8 cellular contexts compared by ENCODE assay signal in genomic region chr9:69035438-69036316, GRCh38. TPM values are rescaled to one million over a fixed set of nuclear protein-coding genes. Genes with fewer than 3 reads are reported as not detected.
A peak's percentile ranks its signal among the peaks of the same experiment; 100 is the strongest.
DNase-seq lines count a peak whose midpoint lies in the region; ATAC-seq and TF ChIP-seq lines count a peak whose summit lies in the region.

FXN (plus strand) TSS chr9:69035752; CDS start chr9:69035783, 31 bp downstream.

- H3K9me2 ChIP-seq in Loucy (replicated peaks; ENCODE audit: low read depth, low read length): no peaks in the 10 kb centered on the region

- H3F3A ChIP-seq in Loucy (ENCODE audit: low read depth): no peaks in the 10 kb centered on the region

- peak within 1 kb of the TSS; percentile 87 for H2AFZ ChIP-seq in Loucy (ENCODE audit: low read length)

- peaks cover 4% of the 10 kb centered on the region for H4K20me1 ChIP-seq in Loucy (ENCODE audit: insufficient read depth, low read length, poor library complexity, severe bottlenecking)

- peak; percentile 90 for DNase-seq in GM06990 (ENCODE audit: extremely low read depth, insufficient read length)
- DNase-seq in H7: peak; percentile 94
- peak; percentile 29 to 75 for DNase-seq in SW 1271 (lab: John Stamatoyannopoulos, UW)
- peak; percentile 60 for DNase-seq in activated naive CD8-positive, alpha-beta T cell treated with anti-CD3 and anti-CD28 coated beads, Interleukin-2, amount 50 U/mL, for 16 hours (ENCODE audit: low read depth, low spot score)
- peak; percentile 86 to 90 for DNase-seq in cardiac muscle cell (ENCODE audit: low read depth in 1 of 2, low spot score in 1 of 2)
- peak; percentile 72 to 97 (median 77) for DNase-seq in posterior cingulate gyrus
- DNase-seq in upper lobe of right lung: peak; percentile 93

- H3K4me3 ChIP-seq in GM06990 (replicated peaks; ENCODE audit: low read depth, low read length) (peak within 1 kb of the TSS; percentile 82), H7 (ENCODE audit: insufficient read depth, low read depth, low read length) (peak within 1 kb of the TSS; percentile 74), Loucy (ENCODE audit: low read length, poor library complexity, severe bottlenecking) (peak within 1 kb of the TSS; percentile 94), cardiac muscle cell (peak within 1 kb of the TSS; percentile 53), upper lobe of right lung (peak within 1 kb of the TSS; percentile 78)

- no peaks in the 10 kb centered on the region for H3K27me3 ChIP-seq in GM06990 (replicated peaks; ENCODE audit: control insufficient read depth, insufficient read depth, low read length)
- H3K27me3 ChIP-seq in H7 (ENCODE audit: control insufficient read depth, insufficient read depth, low read length): no peaks in the 10 kb centered on the region
- H3K27me3 ChIP-seq in Loucy (ENCODE audit: insufficient read depth, low read length, poor library complexity, severe bottlenecking): no peaks in the 10 kb centered on the region
- no peaks in the 10 kb centered on the region for H3K27me3 ChIP-seq in cardiac muscle cell
- H3K27me3 ChIP-seq in upper lobe of right lung: no peaks in the 10 kb centered on the region

- H3K36me3 ChIP-seq in GM06990 (ENCODE audit: control insufficient read depth, insufficient read depth, low read length) (no peaks in the 10 kb centered on the region), H7 (replicated peaks; ENCODE audit: control insufficient read depth, insufficient read depth, low read length) (no peaks in the 10 kb centered on the region), Loucy (ENCODE audit: insufficient read depth, low read length) (no peaks in the 10 kb centered on the region), cardiac muscle cell (no peaks in the 10 kb centered on the region), upper lobe of right lung (no peaks in the 10 kb centered on the region)

- TF ChIP-seq CTCF in GM06990 (IDR thresholded peaks at IDR 0.05; ENCODE audit: insufficient read depth, low read length, poor library complexity, severe bottlenecking) (peak; percentile 98), Loucy (conservative IDR thresholded peaks at IDR 0.05; ENCODE audit: low read length) (peak; percentile 96), cardiac muscle cell (IDR thresholded peaks at IDR 0.05; ENCODE audit: low read depth, low read length) (peak; percentile 98), upper lobe of right lung (IDR thresholded peaks at IDR 0.05) (peak; percentile 100)

- H3K4me2 ChIP-seq in Loucy (ENCODE audit: low read depth, low read length, poor library complexity, severe bottlenecking): peak within 1 kb of the TSS; percentile 75

- H3K9ac ChIP-seq in Loucy (ENCODE audit: low read depth, low read length, poor library complexity, severe bottlenecking): peak within 1 kb of the TSS; percentile 90

- H3K27ac ChIP-seq in cardiac muscle cell (peak within 1 kb of the TSS; percentile 92), upper lobe of right lung (peak within 1 kb of the TSS; percentile 85)

- H3K4me1 ChIP-seq in Loucy (ENCODE audit: insufficient read depth, low read length, poor library complexity, severe bottlenecking): peaks cover 42% of the 10 kb centered on the region
- no peaks in the 10 kb centered on the region for H3K4me1 ChIP-seq in cardiac muscle cell (ENCODE audit: low read depth)
- H3K4me1 ChIP-seq in upper lobe of right lung: peaks cover 11% of the 10 kb centered on the region

- H3K9me3 ChIP-seq in Loucy (ENCODE audit: insufficient read depth, low read depth, low read length) (no peaks in the 10 kb centered on the region), cardiac muscle cell (ENCODE audit: low read depth) (no peaks in the 10 kb centered on the region), upper lobe of right lung (no peaks in the 10 kb centered on the region)

- peaks cover 53% of the 10 kb centered on the region for H3K79me2 ChIP-seq in Loucy (ENCODE audit: insufficient read depth, low read length)

- intact Hi-C loops in posterior cingulate gyrus (cut with DNase I) (loop anchor here (5.0 kb wide), 1 partner anchor 157 kb away; no protein-coding TSS in a partner anchor), upper lobe of right lung (cut with DNase I) (no loop called here)

- ATAC-seq in upper lobe of right lung: peak; percentile 98

RNA-seq across cellular contexts. Expression of gene FXN, which starts in this region (rescaled TPM):
- 9.3 and 10.0 TPM in 2 replicates for total RNA-seq in H7 (2014; rRNA removed; shearing (Covaris generic))
- total RNA-seq in cardiac muscle cell (14.4 and 20.6 TPM in 2 replicates), upper lobe of right lung (12.4 TPM)
- polyA plus RNA-seq in cardiac muscle cell: 45.0 and 55.8 TPM in 2 replicates

Comparison
In these comparisons a context has a peak if more than half of its experiments do, and no peak if none do; other contexts are left out.
1. Peak in every context shown above with its lines: DNase-seq, ATAC-seq, H3K4me3 ChIP-seq and H3K27ac ChIP-seq.